In the genomic region with DNA sequence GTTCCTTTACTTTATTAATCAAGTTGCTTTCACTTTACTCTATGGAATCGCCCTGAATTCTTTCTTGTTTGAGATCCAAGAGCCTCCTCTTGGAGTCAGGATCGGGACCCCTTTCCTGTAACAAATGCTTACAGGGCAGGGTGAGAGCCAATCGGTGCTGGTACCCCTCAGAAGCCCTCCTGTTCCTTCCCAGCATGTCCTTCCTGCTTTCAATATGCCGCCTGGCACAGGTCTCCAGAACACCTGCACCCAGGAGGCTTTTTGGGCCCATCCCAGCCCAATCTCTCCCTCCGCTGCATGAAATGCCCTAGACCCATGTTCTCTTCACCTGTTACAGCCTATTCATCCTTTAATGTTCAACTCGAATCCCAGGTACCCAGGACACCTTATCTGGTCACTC, we compare ENCODE assay signal across 2 cellular contexts.
TF ChIP-seq lines count a peak whose summit lies in the region.

No MANE protein-coding gene starts in this region.

TF ChIP-seq in WTC11, 78 proteins besides CTCF, POLR2A, EP300 and RAD21 (continues in another document):
- TF ChIP-seq, protein P1, sequence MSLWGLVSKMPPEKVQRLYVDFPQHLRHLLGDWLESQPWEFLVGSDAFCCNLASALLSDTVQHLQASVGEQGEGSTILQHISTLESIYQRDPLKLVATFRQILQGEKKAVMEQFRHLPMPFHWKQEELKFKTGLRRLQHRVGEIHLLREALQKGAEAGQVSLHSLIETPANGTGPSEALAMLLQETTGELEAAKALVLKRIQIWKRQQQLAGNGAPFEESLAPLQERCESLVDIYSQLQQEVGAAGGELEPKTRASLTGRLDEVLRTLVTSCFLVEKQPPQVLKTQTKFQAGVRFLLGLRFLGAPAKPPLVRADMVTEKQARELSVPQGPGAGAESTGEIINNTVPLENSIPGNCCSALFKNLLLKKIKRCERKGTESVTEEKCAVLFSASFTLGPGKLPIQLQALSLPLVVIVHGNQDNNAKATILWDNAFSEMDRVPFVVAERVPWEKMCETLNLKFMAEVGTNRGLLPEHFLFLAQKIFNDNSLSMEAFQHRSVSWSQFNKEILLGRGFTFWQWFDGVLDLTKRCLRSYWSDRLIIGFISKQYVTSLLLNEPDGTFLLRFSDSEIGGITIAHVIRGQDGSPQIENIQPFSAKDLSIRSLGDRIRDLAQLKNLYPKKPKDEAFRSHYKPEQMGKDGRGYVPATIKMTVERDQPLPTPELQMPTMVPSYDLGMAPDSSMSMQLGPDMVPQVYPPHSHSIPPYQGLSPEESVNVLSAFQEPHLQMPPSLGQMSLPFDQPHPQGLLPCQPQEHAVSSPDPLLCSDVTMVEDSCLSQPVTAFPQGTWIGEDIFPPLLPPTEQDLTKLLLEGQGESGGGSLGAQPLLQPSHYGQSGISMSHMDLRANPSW (CRISPR knock-in tag; conservative IDR thresholded peaks at IDR 0.05; ENCODE audit: low read depth) = no peak
- TF ChIP-seq, protein P2, sequence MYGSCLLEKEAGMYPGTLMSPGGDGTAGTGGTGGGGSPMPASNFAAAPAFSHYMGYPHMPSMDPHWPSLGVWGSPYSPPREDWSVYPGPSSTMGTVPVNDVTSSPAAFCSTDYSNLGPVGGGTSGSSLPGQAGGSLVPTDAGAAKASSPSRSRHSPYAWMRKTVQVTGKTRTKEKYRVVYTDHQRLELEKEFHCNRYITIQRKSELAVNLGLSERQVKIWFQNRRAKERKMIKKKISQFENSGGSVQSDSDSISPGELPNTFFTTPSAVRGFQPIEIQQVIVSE (CRISPR knock-in tag; IDR thresholded peaks at IDR 0.05; ENCODE audit: borderline replicate concordance) = no peak
- no peak for TF ChIP-seq JAZF1 (CRISPR knock-in tag; IDR thresholded peaks at IDR 0.05)
- TF ChIP-seq, protein P3, sequence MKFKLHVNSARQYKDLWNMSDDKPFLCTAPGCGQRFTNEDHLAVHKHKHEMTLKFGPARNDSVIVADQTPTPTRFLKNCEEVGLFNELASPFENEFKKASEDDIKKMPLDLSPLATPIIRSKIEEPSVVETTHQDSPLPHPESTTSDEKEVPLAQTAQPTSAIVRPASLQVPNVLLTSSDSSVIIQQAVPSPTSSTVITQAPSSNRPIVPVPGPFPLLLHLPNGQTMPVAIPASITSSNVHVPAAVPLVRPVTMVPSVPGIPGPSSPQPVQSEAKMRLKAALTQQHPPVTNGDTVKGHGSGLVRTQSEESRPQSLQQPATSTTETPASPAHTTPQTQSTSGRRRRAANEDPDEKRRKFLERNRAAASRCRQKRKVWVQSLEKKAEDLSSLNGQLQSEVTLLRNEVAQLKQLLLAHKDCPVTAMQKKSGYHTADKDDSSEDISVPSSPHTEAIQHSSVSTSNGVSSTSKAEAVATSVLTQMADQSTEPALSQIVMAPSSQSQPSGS (CRISPR knock-in tag; IDR thresholded peaks at IDR 0.05; ENCODE audit: borderline replicate concordance, low read depth) = no peak
- TF ChIP-seq, protein P4, sequence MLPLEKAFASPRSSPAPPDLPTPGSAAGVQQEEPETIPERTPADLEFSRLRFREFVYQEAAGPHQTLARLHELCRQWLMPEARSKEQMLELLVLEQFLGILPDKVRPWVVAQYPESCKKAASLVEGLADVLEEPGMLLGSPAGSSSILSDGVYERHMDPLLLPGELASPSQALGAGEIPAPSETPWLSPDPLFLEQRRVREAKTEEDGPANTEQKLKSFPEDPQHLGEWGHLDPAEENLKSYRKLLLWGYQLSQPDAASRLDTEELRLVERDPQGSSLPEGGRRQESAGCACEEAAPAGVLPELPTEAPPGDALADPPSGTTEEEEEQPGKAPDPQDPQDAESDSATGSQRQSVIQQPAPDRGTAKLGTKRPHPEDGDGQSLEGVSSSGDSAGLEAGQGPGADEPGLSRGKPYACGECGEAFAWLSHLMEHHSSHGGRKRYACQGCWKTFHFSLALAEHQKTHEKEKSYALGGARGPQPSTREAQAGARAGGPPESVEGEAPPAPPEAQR (CRISPR knock-in tag; IDR thresholded peaks at IDR 0.05) = no peak
- TF ChIP-seq, protein P5, sequence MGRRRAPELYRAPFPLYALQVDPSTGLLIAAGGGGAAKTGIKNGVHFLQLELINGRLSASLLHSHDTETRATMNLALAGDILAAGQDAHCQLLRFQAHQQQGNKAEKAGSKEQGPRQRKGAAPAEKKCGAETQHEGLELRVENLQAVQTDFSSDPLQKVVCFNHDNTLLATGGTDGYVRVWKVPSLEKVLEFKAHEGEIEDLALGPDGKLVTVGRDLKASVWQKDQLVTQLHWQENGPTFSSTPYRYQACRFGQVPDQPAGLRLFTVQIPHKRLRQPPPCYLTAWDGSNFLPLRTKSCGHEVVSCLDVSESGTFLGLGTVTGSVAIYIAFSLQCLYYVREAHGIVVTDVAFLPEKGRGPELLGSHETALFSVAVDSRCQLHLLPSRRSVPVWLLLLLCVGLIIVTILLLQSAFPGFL (CRISPR knock-in tag; IDR thresholded peaks at IDR 0.05; ENCODE audit: borderline replicate concordance) = no peak
- TF ChIP-seq ZNF317 (CRISPR knock-in tag; IDR thresholded peaks at IDR 0.05; ENCODE audit: borderline replicate concordance, low read depth) = no peak
- TF ChIP-seq, protein P6, sequence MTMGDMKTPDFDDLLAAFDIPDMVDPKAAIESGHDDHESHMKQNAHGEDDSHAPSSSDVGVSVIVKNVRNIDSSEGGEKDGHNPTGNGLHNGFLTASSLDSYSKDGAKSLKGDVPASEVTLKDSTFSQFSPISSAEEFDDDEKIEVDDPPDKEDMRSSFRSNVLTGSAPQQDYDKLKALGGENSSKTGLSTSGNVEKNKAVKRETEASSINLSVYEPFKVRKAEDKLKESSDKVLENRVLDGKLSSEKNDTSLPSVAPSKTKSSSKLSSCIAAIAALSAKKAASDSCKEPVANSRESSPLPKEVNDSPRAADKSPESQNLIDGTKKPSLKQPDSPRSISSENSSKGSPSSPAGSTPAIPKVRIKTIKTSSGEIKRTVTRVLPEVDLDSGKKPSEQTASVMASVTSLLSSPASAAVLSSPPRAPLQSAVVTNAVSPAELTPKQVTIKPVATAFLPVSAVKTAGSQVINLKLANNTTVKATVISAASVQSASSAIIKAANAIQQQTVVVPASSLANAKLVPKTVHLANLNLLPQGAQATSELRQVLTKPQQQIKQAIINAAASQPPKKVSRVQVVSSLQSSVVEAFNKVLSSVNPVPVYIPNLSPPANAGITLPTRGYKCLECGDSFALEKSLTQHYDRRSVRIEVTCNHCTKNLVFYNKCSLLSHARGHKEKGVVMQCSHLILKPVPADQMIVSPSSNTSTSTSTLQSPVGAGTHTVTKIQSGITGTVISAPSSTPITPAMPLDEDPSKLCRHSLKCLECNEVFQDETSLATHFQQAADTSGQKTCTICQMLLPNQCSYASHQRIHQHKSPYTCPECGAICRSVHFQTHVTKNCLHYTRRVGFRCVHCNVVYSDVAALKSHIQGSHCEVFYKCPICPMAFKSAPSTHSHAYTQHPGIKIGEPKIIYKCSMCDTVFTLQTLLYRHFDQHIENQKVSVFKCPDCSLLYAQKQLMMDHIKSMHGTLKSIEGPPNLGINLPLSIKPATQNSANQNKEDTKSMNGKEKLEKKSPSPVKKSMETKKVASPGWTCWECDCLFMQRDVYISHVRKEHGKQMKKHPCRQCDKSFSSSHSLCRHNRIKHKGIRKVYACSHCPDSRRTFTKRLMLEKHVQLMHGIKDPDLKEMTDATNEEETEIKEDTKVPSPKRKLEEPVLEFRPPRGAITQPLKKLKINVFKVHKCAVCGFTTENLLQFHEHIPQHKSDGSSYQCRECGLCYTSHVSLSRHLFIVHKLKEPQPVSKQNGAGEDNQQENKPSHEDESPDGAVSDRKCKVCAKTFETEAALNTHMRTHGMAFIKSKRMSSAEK (CRISPR knock-in tag; IDR thresholded peaks at IDR 0.05; ENCODE audit: borderline replicate concordance) = no peak
- TF ChIP-seq GRHL2 (CRISPR knock-in tag; IDR thresholded peaks at IDR 0.05; ENCODE audit: insufficient replicate concordance, severe bottlenecking) = no peak
- no peak for TF ChIP-seq ESRRA (CRISPR knock-in tag; IDR thresholded peaks at IDR 0.05; ENCODE audit: borderline replicate concordance)
- TF ChIP-seq MYBL2 (CRISPR knock-in tag; IDR thresholded peaks at IDR 0.05) = no peak

TF ChIP-seq in H1, 55 proteins besides CTCF, POLR2A, EP300 and RAD21:
- TF ChIP-seq ZNF274 (IDR thresholded peaks at IDR 0.05; ENCODE audit: borderline replicate concordance, extremely low read depth, low read length) = no peak
- TF ChIP-seq SRF (IDR thresholded peaks at IDR 0.05; ENCODE audit: low read depth, low read length) = no peak
- no peak for TF ChIP-seq BACH1 (IDR thresholded peaks at IDR 0.05; ENCODE audit: low read length)
- TF ChIP-seq TAF1 (IDR thresholded peaks at IDR 0.05; ENCODE audit: low read depth, low read length) = no peak
- TF ChIP-seq EZH2 (IDR thresholded peaks at IDR 0.05; ENCODE audit: low read depth, low read length, severe bottlenecking) = no peak
- TF ChIP-seq GABPA (IDR thresholded peaks at IDR 0.05; ENCODE audit: borderline replicate concordance, insufficient read depth, low read length) = no peak
- TF ChIP-seq YY1 (IDR thresholded peaks at IDR 0.05; ENCODE audit: low read depth, low read length) = no peak
- no peak for TF ChIP-seq CBX5 (IDR thresholded peaks at IDR 0.05; ENCODE audit: low read depth, low read length)
- TF ChIP-seq KDM1A (IDR thresholded peaks at IDR 0.05; ENCODE audit: borderline replicate concordance, low read length) = no peak
- no peak for TF ChIP-seq JUN (IDR thresholded peaks at IDR 0.05; ENCODE audit: low read depth, low read length)
- no peak for TF ChIP-seq ASH2L (IDR thresholded peaks at IDR 0.05; ENCODE audit: low read length)
- no peak for TF ChIP-seq SP2 (IDR thresholded peaks at IDR 0.05; ENCODE audit: low read length)
- no peak for TF ChIP-seq CTBP2 (IDR thresholded peaks at IDR 0.05; ENCODE audit: borderline replicate concordance, insufficient read depth, insufficient read length, low read length)
- no peak for TF ChIP-seq SIN3A (conservative IDR thresholded peaks at IDR 0.05 in 1 of 2, IDR thresholded peaks at IDR 0.05 in 1 of 2; ENCODE audit: low read depth in 1 of 2, low read length in 2 of 2)
- no peak for TF ChIP-seq FOSL1 (IDR thresholded peaks at IDR 0.05; ENCODE audit: insufficient read depth, low read depth, low read length)
- TF ChIP-seq BCL11A (IDR thresholded peaks at IDR 0.05; ENCODE audit: low read depth in 2 of 2, low read length in 2 of 2) = no peak
- no peak for TF ChIP-seq GTF2F1 (IDR thresholded peaks at IDR 0.05; ENCODE audit: borderline replicate concordance, low read depth, low read length)
- TF ChIP-seq SIRT6 (IDR thresholded peaks at IDR 0.05; ENCODE audit: low read length) = no peak
